ENCODE assay signal across 22 cellular contexts in the genomic region with DNA sequence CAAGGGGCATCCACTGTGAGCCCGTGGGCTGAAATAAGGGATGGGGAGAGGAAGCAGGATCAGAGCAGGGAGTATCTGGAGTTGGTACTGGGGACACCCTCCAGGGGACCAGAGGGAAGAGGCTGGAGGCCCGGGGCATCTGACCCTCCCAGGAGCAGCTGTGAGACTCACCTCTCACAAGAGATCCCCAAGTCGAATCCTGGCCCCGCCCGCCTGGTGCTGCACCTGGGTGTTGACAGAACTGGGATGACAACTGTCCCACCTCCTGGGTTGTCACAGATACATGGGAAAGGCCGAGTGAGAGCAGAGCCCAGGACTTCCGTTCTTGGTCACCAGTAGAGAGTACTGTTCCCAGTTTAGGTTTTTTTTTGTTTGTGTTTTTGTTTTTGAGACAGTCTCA.
"Had no signal": no experiment of that assay in that cellular context is flagged by ENCODE, and none has a peak within 500 bp of the region (broad histone marks: within the 10 kb centered on the region; RNA-seq: fewer than 3 reads in every experiment).

No MANE protein-coding gene starts in this region.

- H3K4me1 Mint-ChIP-seq: activated naive CD8-positive, alpha-beta T cell treated with anti-CD3 and anti-CD28 coated beads, Interleukin-2, amount 10 ng/mL, durations not matched to agents 7 days and 5 days had no signal

- H3K27me3 ChIP-seq: esophagus muscularis mucosa, gastroesophageal sphincter, sigmoid colon had no signal

- DNase-seq: activated CD4-positive, alpha-beta T cell treated with anti-CD3 and anti-CD28 coated beads for 4 hours; activated CD4-positive, alpha-beta T cell treated with anti-CD3 and anti-CD28 coated beads, Interleukin-2, amount 50 U/mL, for 48 hours; activated CD4-positive, CD25-positive, alpha-beta regulatory T cell; activated naive CD4-positive, alpha-beta T cell treated with anti-CD3 and anti-CD28 coated beads for 36 hours; activated naive CD8-positive, alpha-beta T cell treated with anti-CD3 and anti-CD28 coated beads, Interleukin-2, amount 10 ng/mL, durations not matched to agents 7 days and 5 days; activated T-cell treated with anti-CD3 and anti-CD28 coated beads, Interleukin-2, amount 50 U/mL, for 48 hours; amniotic stem cell; cerebellar nuclear complex; left colon; mesendoderm; mucosa of descending colon; nephron progenitor cell; retina; sigmoid colon; stimulated activated CD4-positive, alpha-beta T cell treated with anti-CD3 and anti-CD28 coated beads, Interleukin-4, amount 100 ng/mL, for 1 hour; stimulated activated naive CD8-positive, alpha-beta T cell treated with anti-CD3 and anti-CD28 coated beads, Interleukin-15, Interleukin-2, amounts not matched to agents 100 U/mL and 50 U/mL, for 24 hours; T1000 had no signal

- H3K4me1 ChIP-seq: esophagus muscularis mucosa, gastroesophageal sphincter, sigmoid colon had no signal

- H3K36me3 Mint-ChIP-seq: activated naive CD8-positive, alpha-beta T cell treated with anti-CD3 and anti-CD28 coated beads, Interleukin-2, amount 10 ng/mL, durations not matched to agents 7 days and 5 days had no signal

- H3K27me3 Mint-ChIP-seq: activated naive CD8-positive, alpha-beta T cell treated with anti-CD3 and anti-CD28 coated beads, Interleukin-2, amount 10 ng/mL, durations not matched to agents 7 days and 5 days had no signal

- H3K9me3 ChIP-seq: esophagus muscularis mucosa, gastroesophageal sphincter, heart left ventricle, mucosa of descending colon, sigmoid colon had no signal

- H3K9me3 Mint-ChIP-seq: activated naive CD4-positive, alpha-beta T cell treated with anti-CD3 and anti-CD28 coated beads for 36 hours; activated naive CD8-positive, alpha-beta T cell treated with anti-CD3 and anti-CD28 coated beads, Interleukin-2, amount 10 ng/mL, durations not matched to agents 7 days and 5 days; nephron progenitor cell; T-helper 1 cell treated with Interleukin-12 subunit alpha and Interleukin-12 subunit beta and Interleukin-4 antibody, amounts not matched to agents 30 μg/mL and 1 μg/mL, for 36 hours had no signal

- H3K27ac Mint-ChIP-seq: activated naive CD4-positive, alpha-beta T cell treated with anti-CD3 and anti-CD28 coated beads for 36 hours; activated naive CD8-positive, alpha-beta T cell treated with anti-CD3 and anti-CD28 coated beads, Interleukin-2, amount 10 ng/mL, durations not matched to agents 7 days and 5 days; T-helper 1 cell treated with Interleukin-12 subunit alpha and Interleukin-12 subunit beta and Interleukin-4 antibody, amounts not matched to agents 30 μg/mL and 1 μg/mL, for 36 hours had no signal

- ATAC-seq: gastroesophageal sphincter; heart left ventricle; left colon; mucosa of descending colon; stimulated activated naive CD8-positive, alpha-beta T cell treated with anti-CD3 and anti-CD28 coated beads, Interleukin-15, Interleukin-2, amounts not matched to agents 100 U/mL and 50 U/mL, for 24 hours had no signal

- H3K36me3 ChIP-seq: gastroesophageal sphincter, heart left ventricle, sigmoid colon had no signal

- H3K27ac ChIP-seq: coronary artery, esophagus muscularis mucosa, gastroesophageal sphincter, heart left ventricle, sigmoid colon had no signal

- H3K4me3 ChIP-seq: coronary artery, esophagus muscularis mucosa, gastroesophageal sphincter, heart left ventricle, mucosa of descending colon, sigmoid colon had no signal

- H3K4me3 Mint-ChIP-seq: activated naive CD4-positive, alpha-beta T cell treated with anti-CD3 and anti-CD28 coated beads for 36 hours; activated naive CD8-positive, alpha-beta T cell treated with anti-CD3 and anti-CD28 coated beads, Interleukin-2, amount 10 ng/mL, durations not matched to agents 7 days and 5 days; nephron progenitor cell; T-helper 1 cell treated with Interleukin-12 subunit alpha and Interleukin-12 subunit beta and Interleukin-4 antibody, amounts not matched to agents 30 μg/mL and 1 μg/mL, for 36 hours had no signal
